ENCODE assay signal across 26 cellular contexts in genomic region chr4:44713125-44713524, GRCh38. TPM values are rescaled to one million over a fixed set of nuclear protein-coding genes. Genes with fewer than 3 reads are reported as not detected.
DNase-seq lines count a peak whose midpoint lies in the region; ATAC-seq, FAIRE-seq and TF ChIP-seq lines count a peak whose summit lies in the region.
"Had no signal": no experiment of that assay in that cellular context is flagged by ENCODE, and none has a peak within 500 bp of the region (broad histone marks: within the 10 kb centered on the region; RNA-seq: fewer than 3 reads in every experiment).

No MANE protein-coding gene starts in this region.

- H3K9me3 Mint-ChIP-seq in activated naive CD8-positive, alpha-beta T cell (ENCODE audit: low read depth), result no peaks in the 10 kb centered on the region
- H3K9me3 Mint-ChIP-seq in activated naive CD8-positive, alpha-beta T cell treated with anti-CD3 and anti-CD28 coated beads for 36 hours, result no peaks in the 10 kb centered on the region
- H3K9me3 Mint-ChIP-seq: CD4-positive, alpha-beta memory T cell; CD8-positive, alpha-beta memory T cell had no signal

- WGBS in K562 (ENCODE audit: insufficient coverage, low coverage, missing lambda C conversion rate), result 0% methylated on average over 1 of the region's 1 CpG

- no peaks in the 10 kb centered on the region for H3K4me1 Mint-ChIP-seq in activated naive CD8-positive, alpha-beta T cell (ENCODE audit: low read depth)
- H3K4me1 Mint-ChIP-seq in activated naive CD8-positive, alpha-beta T cell treated with anti-CD3 and anti-CD28 coated beads for 36 hours, result peaks cover 4% of the 10 kb centered on the region
- H3K4me1 Mint-ChIP-seq: B cell had no signal

- no peaks in the 10 kb centered on the region for H3K9me1 ChIP-seq in K562 (ENCODE audit: control insufficient read depth, insufficient read depth, low read length)

- no peak overlapping the region for H3K9ac ChIP-seq in K562 (ENCODE audit: insufficient read depth in 1 of 2, low read depth in 2 of 2, low read length in 2 of 2)
- H3K9ac ChIP-seq: BLaER1 treated with 17β-estradiol and CSF1 and Interleukin-3, amounts not matched to agents 10 nM and 100 nM had no signal

- no peak overlapping the region for H2AFZ ChIP-seq in K562 (ENCODE audit: low read depth, low read length)

- no peaks in the 10 kb centered on the region for H3K27me3 Mint-ChIP-seq in activated naive CD8-positive, alpha-beta T cell
- no peaks in the 10 kb centered on the region for H3K27me3 Mint-ChIP-seq in activated naive CD8-positive, alpha-beta T cell treated with anti-CD3 and anti-CD28 coated beads for 36 hours
- H3K27me3 Mint-ChIP-seq: B cell; CD4-positive, alpha-beta memory T cell; CD8-positive, alpha-beta memory T cell had no signal

- no peak for TF ChIP-seq POLR2A in K562 (conservative IDR thresholded peaks at IDR 0.05)

- H3K36me3 ChIP-seq in K562 (ENCODE audit: control insufficient read depth, insufficient read depth, low read length), result peaks cover 40% of the 10 kb centered on the region; the same call in 1 of the 3 replicates

- no peak overlapping the region for H3K4me3 Mint-ChIP-seq in activated naive CD8-positive, alpha-beta T cell
- H3K4me3 Mint-ChIP-seq in activated naive CD8-positive, alpha-beta T cell treated with anti-CD3 and anti-CD28 coated beads for 36 hours, result no peak overlapping the region
- H3K4me3 Mint-ChIP-seq: B cell; CD4-positive, alpha-beta memory T cell; CD8-positive, alpha-beta memory T cell had no signal

- in situ Hi-C loops in K562 (cut with MboI), result no loop called here

- H3K4me3 ChIP-seq in K562, result no peak overlapping the region
- H3K4me3 ChIP-seq: A549; BLaER1 treated with 17β-estradiol and CSF1 and Interleukin-3, amounts not matched to agents 10 nM and 100 nM; GM12878 had no signal

- H3K27ac Mint-ChIP-seq in activated naive CD8-positive, alpha-beta T cell, result peak overlapping the region; percentile 50
- H3K27ac Mint-ChIP-seq in activated naive CD8-positive, alpha-beta T cell treated with anti-CD3 and anti-CD28 coated beads for 36 hours, result no peak overlapping the region
- H3K27ac Mint-ChIP-seq: B cell had no signal

- peak overlapping the region; percentile 54; the same call in 1 of the 3 replicates for H3K27ac ChIP-seq in K562 (ENCODE audit: extremely low read depth, low read depth, low read length)
- H3K27ac ChIP-seq: 22Rv1; A549; BLaER1 treated with 17β-estradiol and CSF1 and Interleukin-3, amounts not matched to agents 10 nM and 100 nM; C4-2B had no signal

- no peak; the same call in 1 of the 2 replicates for TF ChIP-seq EP300 in K562 (IDR thresholded peaks at IDR 0.05; ENCODE audit: low read length)

- no peak for TF ChIP-seq RAD21 in K562 (CRISPR knock-in tag; conservative IDR thresholded peaks at IDR 0.05 in 1 of 2, IDR thresholded peaks at IDR 0.05 in 1 of 2)

- peak overlapping the region; percentile 13; the same call in 1 of the 2 replicates for H3K4me2 ChIP-seq in K562 (ENCODE audit: insufficient read depth, low read length)
- H3K4me2 ChIP-seq: A549; BLaER1 treated with 17β-estradiol and CSF1 and Interleukin-3, amounts not matched to agents 10 nM and 100 nM had no signal

- ATAC-seq in K562, result peak; percentile 86
- ATAC-seq: A549, GM12878 had no signal

- POLR2A ChIA-PET in K562 (lab: Yijun Ruan, JAX), result no interaction called here

- peaks cover 3% of the 10 kb centered on the region for H3K36me3 Mint-ChIP-seq in activated naive CD8-positive, alpha-beta T cell
- H3K36me3 Mint-ChIP-seq in activated naive CD8-positive, alpha-beta T cell treated with anti-CD3 and anti-CD28 coated beads for 36 hours, result peaks cover 13% of the 10 kb centered on the region

- no peaks in the 10 kb centered on the region for H3K9me3 ChIP-seq in K562 (replicated peaks; ENCODE audit: control insufficient read depth, insufficient read depth, low read depth, low read length)
- H3K9me3 ChIP-seq: A549; BLaER1 treated with 17β-estradiol and CSF1 and Interleukin-3, amounts not matched to agents 10 nM and 100 nM had no signal

- H4K20me1 ChIP-seq in K562 (replicated peaks; ENCODE audit: control insufficient read depth, insufficient read depth, low read length), result no peaks in the 10 kb centered on the region

- H3K27me3 ChIP-seq in K562 (ENCODE audit: control insufficient read depth in 2 of 2, insufficient read depth in 2 of 2, low read length in 2 of 2), result no peaks in the 10 kb centered on the region
- H3K27me3 ChIP-seq: BLaER1 treated with 17β-estradiol and CSF1 and Interleukin-3, amounts not matched to agents 10 nM and 100 nM had no signal

- H3K79me2 ChIP-seq in K562 (ENCODE audit: control insufficient read depth, insufficient read depth, low read length), result peaks cover 18% of the 10 kb centered on the region

- peak; percentile 78 for FAIRE-seq in K562 (lab: Jason Lieb, UNC)
- FAIRE-seq: A549, GM12878, GM19239 had no signal

- TF ChIP-seq CTCF in K562 (IDR thresholded peaks at IDR 0.05 in 2 of 3, conservative IDR thresholded peaks at IDR 0.05 in 1 of 3; ENCODE audit: insufficient read depth in 2 of 3, low read depth in 1 of 3, low read length in 3 of 3), result no peak

- H3K4me1 ChIP-seq in K562 (replicated peaks in 1 of 2; ENCODE audit: control insufficient read depth in 2 of 2, insufficient read depth in 2 of 2, low read length in 2 of 2), result peaks cover 4 to 7% of the 10 kb centered on the region in 2 experiments; a peak in 3 of 5 replicates
- H3K4me1 ChIP-seq: A549; BLaER1 treated with 17β-estradiol and CSF1 and Interleukin-3, amounts not matched to agents 10 nM and 100 nM had no signal

- peak; percentile 7 for DNase-seq in NCI-H82 (lab: John Stamatoyannopoulos, UW)
- no peak for DNase-seq in NCI-H82 treated with DMSO at 0.1 percent for 48 hours (lab: John Stamatoyannopoulos, UW; ENCODE audit: unreplicated experiment)
- DNase-seq in activated naive CD8-positive, alpha-beta T cell treated with anti-CD3 and anti-CD28 coated beads for 36 hours, result no peak
- DNase-seq in OCI-M1 (lab: John Stamatoyannopoulos, UW), result peak; percentile 29
- peak; percentile 12 to 66 (median 40) for DNase-seq in K562 (ENCODE audit: extremely low read depth in 1 of 4, low spot score in 3 of 4)
- no peak for DNase-seq in NCI-H1417 treated with DMSO at 0.1 percent for 48 hours (lab: John Stamatoyannopoulos, UW)
- no peak for DNase-seq in NCI-H2107 treated with DMSO at 0.1 percent for 48 hours (lab: John Stamatoyannopoulos, UW; ENCODE audit: unreplicated experiment)
- DNase-seq: AML-193; CD4-positive, alpha-beta memory T cell; CD8-positive, alpha-beta memory T cell; COR-L47; DMS 273 treated with DMSO at 0.1 percent for 48 hours; DMS153; DMS53; DMS79; DND-41; EL; GDM1 had no signal

- no TSS peak for BruUV-seq in K562 (replicated peaks; lab: Mats Ljungman, UMichigan)

- CTCF ChIA-PET in K562 (lab: Yijun Ruan, JAX; ENCODE audit: low intra/inter-chr PET ratio), result no interaction called here

- intact Hi-C loops in K562 (cut with micrococcal nuclease), result no loop called here

TF ChIP-seq in K562, 482 proteins besides CTCF, POLR2A, EP300 and RAD21 (continues in another document):
- TF ChIP-seq MEIS2 (IDR thresholded peaks at IDR 0.05; ENCODE audit: partially characterized antibody), result peak; percentile 97
- TF ChIP-seq SETDB1 (IDR thresholded peaks at IDR 0.05; ENCODE audit: low read length), result no peak
- TF ChIP-seq ZNF717 (CRISPR knock-in tag; IDR thresholded peaks at IDR 0.05), result no peak
- TF ChIP-seq NCOR1 (IDR thresholded peaks at IDR 0.05), result peak; percentile 18; the same call in 1 of the 2 replicates

RNA-seq across cellular contexts. Expression of gene GNPDA2, which starts 13.2 kb away (rescaled TPM):
- total RNA-seq in activated naive CD8-positive, alpha-beta T cell treated with anti-CD3 and anti-CD28 coated beads for 36 hours, result 10 to 100 TPM; 19.0 to 21.2 TPM
- total RNA-seq in K562 (2011; cell fraction: chromatin; rRNA removed; ENCODE audit: low replicate concordance), result 5.4 and 14.8 TPM in 2 replicates
- total RNA-seq in K562 (2011; cell fraction: nucleolus; rRNA removed), result 4.1 and 5.0 TPM in 2 replicates
- 9.2 and 22.2 TPM in 2 replicates for total RNA-seq in K562 (2011; cell fraction: nucleoplasm; rRNA removed)
- 6.8 and 11.1 TPM in 2 replicates for total RNA-seq in K562 (2014; rRNA removed)
- 14.2 and 17.1 TPM in 2 replicates for total RNA-seq in K562 (2014; rRNA removed; fragmentation: Illumina TruSeq; extraction: Trizol)
- total RNA-seq in K562 (2015; rRNA removed; fragmentation: Illumina TruSeq; extraction: Trizol), result 11.8 and 13.0 TPM in 2 replicates
- 11.1 and 12.0 TPM in 2 replicates for total RNA-seq in K562 (2021)
- 11.2 and 14.3 TPM in 2 replicates for polyA plus RNA-seq in K562 (2011; rRNA removed)
- 2.1 and 5.0 TPM in 2 replicates for polyA plus RNA-seq in K562 (2011; cell fraction: cytosol; rRNA removed)
- polyA plus RNA-seq in K562 (2011; cell fraction: nucleus; rRNA removed), result 6.0 and 9.1 TPM in 2 replicates
- polyA plus RNA-seq in K562 (2012), result 11.4 and 12.8 TPM in 2 replicates
- polyA plus RNA-seq in K562 (2014; fragmentation: Illumina TruSeq; extraction: Trizol), result 11.6 and 11.7 TPM in 2 replicates
- polyA plus RNA-seq in K562 (2014; fragmentation: Nextera tagmentation; extraction: Ambion mirVana), result 10 to 100 TPM; 19.6 to 20.4 TPM
- polyA plus RNA-seq in K562 (2014; rRNA removed), result 10.6 and 14.0 TPM in 2 replicates
- 12.6 and 14.7 TPM in 2 replicates for polyA minus RNA-seq in K562 (2011; rRNA and poly(A)+ RNA removed)
- 4.6 and 7.2 TPM in 2 replicates for polyA minus RNA-seq in K562 (2011; cell fraction: cytosol; rRNA and poly(A)+ RNA removed)
- 13.1 and 22.0 TPM in 2 replicates for polyA minus RNA-seq in K562 (2011; cell fraction: nucleus; rRNA and poly(A)+ RNA removed)

RNA-seq across cellular contexts. Expression of gene GUF1, which starts 34.9 kb away (rescaled TPM):
- total RNA-seq in activated naive CD8-positive, alpha-beta T cell treated with anti-CD3 and anti-CD28 coated beads for 36 hours, result 10 to 100 TPM; 52.2 to 54.1 TPM
- total RNA-seq in K562 (2011; cell fraction: chromatin; rRNA removed; ENCODE audit: low replicate concordance), result 9.9 and 52.9 TPM in 2 replicates
- total RNA-seq in K562 (2011; cell fraction: nucleolus; rRNA removed), result 6.7 and 8.8 TPM in 2 replicates
- 22.2 and 43.1 TPM in 2 replicates for total RNA-seq in K562 (2011; cell fraction: nucleoplasm; rRNA removed)
- 20.6 and 26.1 TPM in 2 replicates for total RNA-seq in K562 (2014; rRNA removed)
- total RNA-seq in K562 (2014; rRNA removed; fragmentation: Illumina TruSeq; extraction: Trizol), result 35.7 and 38.3 TPM in 2 replicates
- 32.0 and 32.4 TPM in 2 replicates for total RNA-seq in K562 (2015; rRNA removed; fragmentation: Illumina TruSeq; extraction: Trizol)
- total RNA-seq in K562 (2021), result 37.0 and 38.5 TPM in 2 replicates
- 20.9 and 25.0 TPM in 2 replicates for polyA plus RNA-seq in K562 (2011; rRNA removed)
- 8.5 and 14.9 TPM in 2 replicates for polyA plus RNA-seq in K562 (2011; cell fraction: cytosol; rRNA removed)
- polyA plus RNA-seq in K562 (2011; cell fraction: nucleus; rRNA removed), result 19.3 and 19.6 TPM in 2 replicates
- polyA plus RNA-seq in K562 (2012), result 19.1 and 19.8 TPM in 2 replicates
- 35.7 and 47.5 TPM in 2 replicates for polyA plus RNA-seq in K562 (2014; fragmentation: Illumina TruSeq; extraction: Trizol)
- 10 to 100 TPM in 1 of 2 experiments, 1 to 10 TPM in 1; 8.1 to 13.1 TPM for polyA plus RNA-seq in K562 (2014; fragmentation: Nextera tagmentation; extraction: Ambion mirVana)
- polyA plus RNA-seq in K562 (2014; rRNA removed), result 18.6 and 23.1 TPM in 2 replicates
- 40.2 and 50.3 TPM in 2 replicates for polyA minus RNA-seq in K562 (2011; rRNA and poly(A)+ RNA removed)
- 17.5 and 25.8 TPM in 2 replicates for polyA minus RNA-seq in K562 (2011; cell fraction: cytosol; rRNA and poly(A)+ RNA removed)
- polyA minus RNA-seq in K562 (2011; cell fraction: nucleus; rRNA and poly(A)+ RNA removed), result 34.1 and 54.1 TPM in 2 replicates

Comparison
In these comparisons a context has a peak if more than half of its experiments do, and no peak if none do; other contexts are left out.
1. DNase-seq: peak in NCI-H82 (single experiment), OCI-M1 (single experiment) and K562 (4 of 4); none in NCI-H82 treated with DMSO at 0.1 percent for 48 hours (single experiment), activated naive CD8-positive, alpha-beta T cell treated with anti-CD3 and anti-CD28 coated beads for 36 hours (single experiment), NCI-H1417 treated with DMSO at 0.1 percent for 48 hours (single experiment) and NCI-H2107 treated with DMSO at 0.1 percent for 48 hours (single experiment).